In the genomic region with DNA sequence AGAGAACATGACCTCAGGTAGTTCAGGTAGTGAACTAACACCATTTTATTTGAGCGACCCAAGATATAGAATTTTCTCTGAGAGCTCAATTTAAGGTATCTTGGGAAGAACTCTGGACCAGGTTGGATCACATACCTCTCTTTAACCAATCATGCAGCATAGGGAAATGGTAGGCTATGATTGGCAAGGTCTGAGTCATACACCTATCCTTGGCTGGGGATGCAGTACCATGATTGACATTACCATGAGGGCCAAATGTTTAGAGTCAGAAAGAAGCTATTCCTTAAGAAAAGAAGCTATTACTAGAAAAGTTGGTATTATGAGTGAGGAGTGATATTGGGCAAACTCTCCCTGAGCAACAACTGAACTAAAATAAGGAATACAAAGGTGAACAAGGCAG, we compare ENCODE assay signal across 8 cellular contexts.
"Had no signal": no experiment of that assay in that cellular context is flagged by ENCODE, and none has a peak within 500 bp of the region (broad histone marks: within the 10 kb centered on the region; RNA-seq: fewer than 3 reads in every experiment).

No MANE protein-coding gene starts in this region.

- DNase-seq: GDM1, GF-D8 had no signal

- FAIRE-seq: G401.6, GM12878, GM12891, GM12892, GM18507, GM19239 had no signal

- H3K4me3 ChIP-seq: GM12878 had no signal

- ATAC-seq: GM12878 had no signal
